In the genomic region with DNA sequence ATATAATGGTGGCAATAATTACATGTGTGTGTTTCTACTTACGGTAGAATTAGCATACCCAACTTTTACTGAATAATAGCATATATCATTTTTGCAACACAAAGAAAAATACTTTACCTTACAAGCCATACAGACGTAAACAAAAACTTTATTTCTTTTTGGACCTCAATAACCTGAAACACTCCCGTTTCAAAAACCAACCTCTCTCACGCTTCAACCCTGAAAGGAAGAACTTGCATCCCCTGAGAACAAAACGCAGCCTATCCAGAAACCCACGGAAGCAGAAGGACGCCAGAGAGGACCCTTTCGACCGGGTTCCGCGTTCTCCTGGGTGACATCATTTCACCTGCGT, we compare ENCODE assay signal across 8 cellular contexts. TPM values are rescaled to one million over a fixed set of nuclear protein-coding genes. Genes with fewer than 3 reads are reported as not detected.
DNase-seq lines count a peak whose midpoint lies in the region; ATAC-seq, FAIRE-seq and TF ChIP-seq lines count a peak whose summit lies in the region.

Gene RNF38, minus strand, starts transcription at position 290 of the 352 bp plus-strand sequence. Its CDS starts 161 bp downstream, at position 129.

- TF ChIP-seq POLR2A in GM12891 (IDR thresholded peaks at IDR 0.05; ENCODE audit: low read depth, low read length) = no peak

- peak within 1 kb of the TSS; percentile 81 for H3K4me3 ChIP-seq in epithelial cell of proximal tubule (ENCODE audit: low read depth, low read length)

- peaks cover 27% of the 10 kb centered on the region for H3K36me3 Mint-ChIP-seq in nephron progenitor cell (ENCODE audit: low read depth)

- H3K4me3 Mint-ChIP-seq in nephron progenitor cell = peak within 1 kb of the TSS; percentile 93

- no peak for TF ChIP-seq CTCF in epithelial cell of proximal tubule (conservative IDR thresholded peaks at IDR 0.05; ENCODE audit: low read depth, low read length)
- TF ChIP-seq CTCF in nephron progenitor cell (IDR thresholded peaks at IDR 0.05) = no peak

- H3K4me1 Mint-ChIP-seq in nephron progenitor cell = peaks cover 41% of the 10 kb centered on the region

- intact Hi-C loops in T-helper 1 cell treated with Interleukin-12 subunit alpha and Interleukin-12 subunit beta and Interleukin-4 antibody, amounts not matched to agents 30 ng/mL and 1 ng/mL, for 36 hours (cut with micrococcal nuclease) = loop anchor here (1.0 to 10.0 kb wide), 13 partner anchors 8 to 1755 kb away; partner anchors contain the start of genes ATOSB, CCDC107, CLTA and CREB3

- no peaks in the 10 kb centered on the region for H3K27me3 Mint-ChIP-seq in nephron progenitor cell (ENCODE audit: low read depth, poor library complexity)

- ATAC-seq in HG03196 (IDR thresholded peaks at IDR 0.05; ENCODE audit: unreplicated experiment) = no peak

- H3K9me3 Mint-ChIP-seq in nephron progenitor cell = no peaks in the 10 kb centered on the region

- FAIRE-seq in GM12891 (lab: Jason Lieb, UNC) = no peak

- DNase-seq in GM12891 (ENCODE audit: insufficient read length, low spot score) (no peak), epithelial cell of proximal tubule (ENCODE audit: low read depth) (no peak), nephron progenitor cell (no peak), DMS 273 treated with DMSO at 0.1 percent for 48 hours (lab: John Stamatoyannopoulos, UW) (no peak), iPS-NIHi7 (ENCODE audit: extremely low spot score) (no peak), HuH-7 (ENCODE audit: low spot score) (no peak)

- H3K27ac Mint-ChIP-seq in nephron progenitor cell = peak within 1 kb of the TSS; percentile 99

TF ChIP-seq in GM12891, 5 proteins besides CTCF, POLR2A, EP300 and RAD21:
- 0 out of 2 replicates have a peak, but pooled peaks have one; percentile 15 for TF ChIP-seq SPI1 (IDR thresholded peaks at IDR 0.05; ENCODE audit: low read depth, low read length)
- no peak for TF ChIP-seq POLR2AphosphoS5 (IDR thresholded peaks at IDR 0.05; ENCODE audit: low read depth, low read length)
- TF ChIP-seq POU2F2 (IDR thresholded peaks at IDR 0.05; ENCODE audit: low read depth, low read length) = no peak
- 0 out of 2 replicates have a peak, but pooled peaks have one; percentile 17 for TF ChIP-seq TAF1 (IDR thresholded peaks at IDR 0.05; ENCODE audit: low read depth, low read length)
- no peak for TF ChIP-seq PAX5 (IDR thresholded peaks at IDR 0.05; ENCODE audit: insufficient read depth, low read length, severe bottlenecking)

RNA-seq across cellular contexts. Expression of gene RNF38, which starts in this region (rescaled TPM):
- polyA plus RNA-seq in GM12891 (2012; ENCODE audit: low read depth, missing spikeins) = 9.6 TPM
- 39.4 and 43.3 TPM in 2 replicates for total RNA-seq in T-helper 1 cell treated with Interleukin-12 subunit alpha and Interleukin-12 subunit beta and Interleukin-4 antibody, amounts not matched to agents 30 ng/mL and 1 ng/mL, for 36 hours
- 13.0 and 15.8 TPM in 2 replicates for total RNA-seq in epithelial cell of proximal tubule
